In the genomic region with DNA sequence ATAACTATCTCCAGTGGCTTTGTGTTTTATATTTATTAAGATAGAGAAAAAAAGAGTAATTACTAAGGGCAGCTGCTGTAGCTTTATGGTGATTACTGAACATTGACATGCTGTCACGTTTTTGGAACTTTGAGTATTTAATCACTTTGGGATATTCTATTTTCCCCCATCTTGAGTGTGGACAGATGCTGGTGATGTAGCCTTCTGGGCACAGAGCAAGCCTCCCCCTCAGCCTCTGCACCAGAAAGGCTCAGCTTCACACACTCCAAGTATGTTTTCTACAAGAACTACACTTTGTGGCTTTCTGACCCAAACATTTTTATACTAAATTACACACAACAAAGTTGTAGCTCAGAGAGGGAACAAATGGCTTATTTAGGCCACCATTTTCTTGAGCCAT, we compare ENCODE assay signal across 11 cellular contexts. TPM values are rescaled to one million over a fixed set of nuclear protein-coding genes. Genes with fewer than 3 reads are reported as not detected.
DNase-seq lines count a peak whose midpoint lies in the region; ATAC-seq and TF ChIP-seq lines count a peak whose summit lies in the region.
"Had no signal": no experiment of that assay in that cellular context is flagged by ENCODE, and none has a peak within 500 bp of the region (broad histone marks: within the 10 kb centered on the region; RNA-seq: fewer than 3 reads in every experiment).

No MANE protein-coding gene starts in this region.

- H3K9me3 Mint-ChIP-seq in T-cell (no peaks in the 10 kb centered on the region), immature natural killer cell (no peaks in the 10 kb centered on the region)

- peak overlapping the region; percentile 78 to 96 (median 94) for H3K4me3 Mint-ChIP-seq in T-cell
- H3K4me3 Mint-ChIP-seq in immature natural killer cell = peak overlapping the region; percentile 88 to 97 (median 89)

- WGBS in heart left ventricle, 4 donors = 38 to 53% (median 43%) methylated on average over 1 of the region's 1 CpG
- 52 to 61% methylated on average over 1 of the region's 1 CpG for WGBS in upper lobe of left lung, 2 donors

- intact Hi-C loops in heart left ventricle (cut with DNase I) = no loop called here

- CTCF ChIA-PET in T-cell (lab: Charles Lee) = interaction anchor here in 1 of 2 donors (0.6 kb wide), 1 partner anchor 32 kb away, joined by 4 read pairs; no protein-coding TSS in a partner anchor

- POLR2A ChIA-PET in T-cell (lab: Charles Lee) = interaction anchor here in 1 of 2 donors (0.6 kb wide), 1 partner anchor 325 kb away, joined by 3 read pairs; no protein-coding TSS in a partner anchor

- H3K27me3 Mint-ChIP-seq in T-cell (no peaks in the 10 kb centered on the region), immature natural killer cell (ENCODE audit: low read depth in 3 of 3) (peaks cover 4 to 17% (median 10%) of the 10 kb centered on the region in 3 donors)

- no peak for TF ChIP-seq EP300 in upper lobe of left lung (IDR thresholded peaks at IDR 0.05)

- H3K36me3 Mint-ChIP-seq in T-cell = peaks cover 4% of the 10 kb centered on the region
- peaks cover 3 to 12% (median 9%) of the 10 kb centered on the region in 3 donors for H3K36me3 Mint-ChIP-seq in immature natural killer cell

- H3K4me1 ChIP-seq in heart left ventricle (peaks cover 0 to 71% (median 0%) of the 10 kb centered on the region in 12 donors), right atrium auricular region (no peaks in the 10 kb centered on the region), upper lobe of left lung (peaks cover 14 to 25% (median 21%) of the 10 kb centered on the region in 4 donors)

- H3K9me3 ChIP-seq in heart left ventricle (no peaks in the 10 kb centered on the region), right atrium auricular region (no peaks in the 10 kb centered on the region), upper lobe of left lung (no peaks in the 10 kb centered on the region)

- H3K27me3 ChIP-seq in heart left ventricle (no peaks in the 10 kb centered on the region), right atrium auricular region (no peaks in the 10 kb centered on the region), upper lobe of left lung (no peaks in the 10 kb centered on the region)

- ATAC-seq in heart left ventricle (no peak), T-cell (replicated peaks in 1 of 4) (no peak), upper lobe of left lung (ENCODE audit: low FRiP score in 2 of 2) (no peak), HG03280 (IDR thresholded peaks at IDR 0.05; ENCODE audit: unreplicated experiment) (no peak), HG03139 (IDR thresholded peaks at IDR 0.05; ENCODE audit: unreplicated experiment) (no peak)

- TF ChIP-seq CTCF in heart left ventricle (IDR thresholded peaks at IDR 0.05) (no peak), right atrium auricular region (IDR thresholded peaks at IDR 0.05) (no peak), upper lobe of left lung (IDR thresholded peaks at IDR 0.05) (no peak)

- in situ Hi-C loops in ACHN (cut with HindIII; ENCODE audit: low pct_ligation_motif_present, low pct_unique_long_range_greater_than_20kb, low sequenced_read_pairs) = no loop called here

- no peaks in the 10 kb centered on the region for H3K36me3 ChIP-seq in heart left ventricle
- no peaks in the 10 kb centered on the region for H3K36me3 ChIP-seq in right atrium auricular region
- H3K36me3 ChIP-seq in upper lobe of left lung = no peaks in the 10 kb centered on the region

- H3K4me3 ChIP-seq in heart left ventricle (peak overlapping the region in 7 of 12 donors; percentile 9 to 54 (median 28)), right atrium auricular region (no peak overlapping the region), upper lobe of left lung (peak overlapping the region in 3 of 4 donors; percentile 25 to 35 (median 33))

- peak overlapping the region; percentile 98 to 99 for H3K27ac Mint-ChIP-seq in T-cell
- peak overlapping the region; percentile 94 to 98 (median 96) for H3K27ac Mint-ChIP-seq in immature natural killer cell

- peak overlapping the region in 1 of 12 donors; percentile 81 for H3K27ac ChIP-seq in heart left ventricle
- H3K27ac ChIP-seq in right atrium auricular region = no peak overlapping the region
- H3K27ac ChIP-seq in upper lobe of left lung = peak overlapping the region; percentile 71 to 85 (median 74)

- DNase-seq in heart left ventricle = no peak
- DNase-seq in right atrium auricular region (ENCODE audit: low spot score) = no peak
- no peak for DNase-seq in T-cell
- DNase-seq in immature natural killer cell = no peak
- no peak for DNase-seq in upper lobe of left lung
- no peak for DNase-seq in ACHN
- DNase-seq: GF-D8, NCI-H1105 treated with DMSO at 0.1 percent for 48 hours had no signal

- no peak for TF ChIP-seq POLR2A in heart left ventricle (IDR thresholded peaks at IDR 0.05)
- TF ChIP-seq POLR2A in upper lobe of left lung (IDR thresholded peaks at IDR 0.05) = no peak

- H3K4me1 Mint-ChIP-seq in T-cell (peaks cover 71 to 76% (median 75%) of the 10 kb centered on the region in 3 donors), immature natural killer cell (peaks cover 70 to 72% of the 10 kb centered on the region in 2 donors)

RNA-seq across cellular contexts. Expression of a gene that starts 1.1 kb away (rescaled TPM):
- 10 to 100 TPM in 4 of 9 donors, 1 to 10 TPM in 5; 2.4 to 24.3 (median 8.8) TPM for total RNA-seq in heart left ventricle
- 10 to 100 TPM in 1 of 2 donors, under 1 TPM in 1; 0.88 to 15.1 TPM for polyA plus RNA-seq in heart left ventricle
- 10 to 100 TPM in 1 of 2 donors, 1 to 10 TPM in 1; 7.4 to 41.4 TPM for total RNA-seq in right atrium auricular region
- 10 to 100 TPM; 24.2 to 64.9 (median 50.8) TPM for total RNA-seq in T-cell
- polyA plus RNA-seq in immature natural killer cell = 100 to 1,000 TPM; 449 to 804 (median 530) TPM
- total RNA-seq in upper lobe of left lung = 100 to 1,000 TPM in 3 of 6 donors, 10 to 100 TPM in 3; 36.7 to 298 (median 151) TPM
- total RNA-seq: NCI-H460 had no signal

Comparison
In these comparisons a context has a peak if more than half of its experiments do, and no peak if none do; other contexts are left out.
1. H3K4me3 ChIP-seq: peak in heart left ventricle (7 of 12) and upper lobe of left lung (3 of 4); none in right atrium auricular region (0 of 2).
2. H3K27ac ChIP-seq: peak in upper lobe of left lung (4 of 4); none in right atrium auricular region (0 of 2).